In the genomic region with DNA sequence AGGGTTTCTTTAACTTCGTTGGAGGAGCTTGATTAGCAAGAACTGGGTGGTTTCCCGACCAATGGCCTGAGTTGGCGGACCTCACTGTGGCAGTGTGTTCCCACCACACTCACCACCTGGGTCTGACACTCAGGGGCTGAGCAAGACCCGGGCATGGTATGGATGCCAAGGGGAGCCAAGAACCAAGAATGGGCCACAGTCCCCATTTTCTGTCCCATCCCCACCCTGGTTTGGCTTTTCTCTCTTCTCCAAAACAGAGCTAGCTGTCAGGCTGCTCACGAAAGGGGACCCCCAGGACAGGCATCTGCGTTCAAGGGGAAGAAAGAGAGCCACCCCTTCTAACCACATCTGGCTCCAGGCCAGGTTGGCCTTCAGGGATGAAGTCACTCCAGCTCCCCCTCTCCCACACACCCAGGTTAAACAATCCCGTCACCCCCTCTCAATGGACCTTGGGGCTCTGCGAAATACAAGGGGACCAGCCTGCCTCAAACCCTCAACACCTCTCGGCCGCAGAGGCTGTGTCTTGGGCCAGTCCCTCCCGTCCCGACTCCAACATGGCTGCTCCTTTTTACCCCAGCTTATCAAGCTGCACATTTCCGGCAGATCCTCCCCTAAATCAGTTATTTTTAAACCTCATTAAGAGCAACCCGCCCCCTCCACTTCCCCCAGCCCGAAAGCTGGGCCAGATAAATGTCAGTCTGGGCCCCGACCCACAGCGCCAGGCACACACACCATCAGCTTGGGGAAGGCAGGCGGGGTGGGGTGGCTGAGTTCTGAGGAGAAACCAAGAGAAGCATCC, we compare ENCODE assay signal across 8 cellular contexts. TPM values are rescaled to one million over a fixed set of nuclear protein-coding genes. Genes with fewer than 3 reads are reported as not detected.
DNase-seq lines count a peak whose midpoint lies in the region; TF ChIP-seq lines count a peak whose summit lies in the region.

No MANE protein-coding gene starts in this region.

- H3K27ac Mint-ChIP-seq in IgD-negative memory B cell, result peak overlapping the region; percentile 97 to 100 (median 100)

- peaks cover 16% of the 10 kb centered on the region for H3K4me1 ChIP-seq in BE2C
- peaks cover 50% of the 10 kb centered on the region for H3K4me1 ChIP-seq in mononuclear cell (ENCODE audit: insufficient read depth, low read length)

- H3K9me3 ChIP-seq in BE2C, result no peaks in the 10 kb centered on the region; the same call in 1 of the 2 replicates
- H3K9me3 ChIP-seq in mononuclear cell (ENCODE audit: low read depth, low read length), result no peaks in the 10 kb centered on the region

- H3K9me3 Mint-ChIP-seq in IgD-negative memory B cell, result peaks cover 0 to 2% (median 0%) of the 10 kb centered on the region in 3 donors

- DNase-seq in BE2C (peak; percentile 43), astrocyte of the hippocampus (ENCODE audit: low read depth, low spot score) (peak; percentile 79), SKM-1 (lab: John Stamatoyannopoulos, UW; ENCODE audit: unreplicated experiment) (no peak), NCI-H2196 treated with DMSO at 0.1 percent for 48 hours (lab: John Stamatoyannopoulos, UW; ENCODE audit: unreplicated experiment) (no peak), globus pallidus (ENCODE audit: low spot score) (no peak)
- no peak for DNase-seq in NK-92 treated with Interleukin-12 subunit alpha and Interleukin-12 subunit beta, amount 100 ng/mL, for 24 hours (lab: John Stamatoyannopoulos, UW)

- H3K36me3 Mint-ChIP-seq in IgD-negative memory B cell, result peaks cover 13% of the 10 kb centered on the region

- peaks cover 8% of the 10 kb centered on the region; the same call in 1 of the 2 replicates for H3K27me3 ChIP-seq in BE2C
- no peaks in the 10 kb centered on the region for H3K27me3 ChIP-seq in mononuclear cell (ENCODE audit: insufficient read depth, low read length)

- peaks cover 6% of the 10 kb centered on the region for H3K36me3 ChIP-seq in BE2C

- TF ChIP-seq CTCF in BE2C (IDR thresholded peaks at IDR 0.05; ENCODE audit: low read depth, low read length), result no peak

- H3K4me3 Mint-ChIP-seq in IgD-negative memory B cell, result peak overlapping the region; percentile 90 to 97 (median 95)

- H3K4me1 Mint-ChIP-seq in IgD-negative memory B cell, result peaks cover 27 to 39% (median 38%) of the 10 kb centered on the region in 3 donors

- H3K27me3 Mint-ChIP-seq in IgD-negative memory B cell, result no peaks in the 10 kb centered on the region

- peak overlapping the region; percentile 76 for H3K4me3 ChIP-seq in BE2C (ENCODE audit: low read depth, low read length)
- peak overlapping the region; percentile 100 for H3K4me3 ChIP-seq in mononuclear cell (ENCODE audit: low read length)

RNA-seq across cellular contexts. Expression of gene TAGLN2, which starts 3.4 kb away (rescaled TPM):
- 685 TPM for polyA plus RNA-seq in BE2C (2012; ENCODE audit: insufficient read depth, insufficient read length, low read depth)
- 1,399 TPM for polyA plus RNA-seq in IgD-negative memory B cell
- 397 TPM for total RNA-seq in mononuclear cell

RNA-seq across cellular contexts. Expression of gene CFAP45, which starts 21.9 kb away (rescaled TPM):
- polyA plus RNA-seq in BE2C (2012; ENCODE audit: insufficient read depth, insufficient read length, low read depth), result 3.6 TPM
- polyA plus RNA-seq in IgD-negative memory B cell, result 1.2 TPM
- total RNA-seq in mononuclear cell, result 2.4 TPM

RNA-seq across cellular contexts. Expression of gene IGSF9, which starts 23.5 kb away (rescaled TPM):
- 3.8 TPM for polyA plus RNA-seq in BE2C (2012; ENCODE audit: insufficient read depth, insufficient read length, low read depth)
- polyA plus RNA-seq in IgD-negative memory B cell, result 0.08 TPM
- not detected for total RNA-seq in mononuclear cell

RNA-seq across cellular contexts. Expression of gene SLAMF9, which starts 32.1 kb away (rescaled TPM):
- not detected for polyA plus RNA-seq in BE2C (2012; ENCODE audit: insufficient read depth, insufficient read length, low read depth)
- polyA plus RNA-seq in IgD-negative memory B cell, result not detected
- total RNA-seq in mononuclear cell, result 0.63 TPM

RNA-seq across cellular contexts. Expression of gene VSIG8, which starts 59.4 kb away (rescaled TPM):
- 0.60 TPM for polyA plus RNA-seq in BE2C (2012; ENCODE audit: insufficient read depth, insufficient read length, low read depth)
- not detected for polyA plus RNA-seq in IgD-negative memory B cell
- 0.10 TPM for total RNA-seq in mononuclear cell

Comparison
In these comparisons a context has a peak if more than half of its experiments do, and no peak if none do; other contexts are left out.
1. DNase-seq: peak in BE2C (single experiment) and astrocyte of the hippocampus (single experiment); none in SKM-1 (single experiment), NCI-H2196 treated with DMSO at 0.1 percent for 48 hours (single experiment), globus pallidus (single experiment) and NK-92 treated with Interleukin-12 subunit alpha and Interleukin-12 subunit beta, amount 100 ng/mL, for 24 hours (single experiment).